9 cellular contexts compared by ENCODE assay signal in genomic region chr20:52974155-52974554, GRCh38. TPM values are rescaled to one million over a fixed set of nuclear protein-coding genes. Genes with fewer than 3 reads are reported as not detected.
DNase-seq lines count a peak whose midpoint lies in the region; ATAC-seq and TF ChIP-seq lines count a peak whose summit lies in the region.
"Had no signal": no experiment of that assay in that cellular context is flagged by ENCODE, and none has a peak within 500 bp of the region (broad histone marks: within the 10 kb centered on the region; RNA-seq: fewer than 3 reads in every experiment).

No MANE protein-coding gene starts in this region.

- no peak for TF ChIP-seq CTCF in Caco-2 (IDR thresholded peaks at IDR 0.05; ENCODE audit: insufficient read depth in 1 of 2, low read depth in 1 of 2, low read length in 1 of 2, severe bottlenecking in 1 of 2, unreplicated experiment in 1 of 2)

- peaks cover 42 to 85% of the 10 kb centered on the region in 2 donors for H3K27me3 Mint-ChIP-seq in CD8-positive, alpha-beta memory T cell
- H3K27me3 Mint-ChIP-seq in T-cell (peaks cover 9 to 24% of the 10 kb centered on the region in 2 donors), Caco-2 (ENCODE audit: insufficient read depth, unreplicated experiment) (peaks cover 45% of the 10 kb centered on the region)

- CTCF ChIA-PET in CD8-positive, alpha-beta memory T cell (lab: Charles Lee): no interaction called here
- CTCF ChIA-PET in T-cell (lab: Charles Lee): no interaction called here
- CTCF ChIA-PET in Caco-2 (lab: Charles Lee): no interaction called here

- peaks cover 0 to 3% (median 0%) of the 10 kb centered on the region in 3 donors for H3K36me3 Mint-ChIP-seq in CD8-positive, alpha-beta memory T cell
- no peaks in the 10 kb centered on the region for H3K36me3 Mint-ChIP-seq in T-cell
- no peaks in the 10 kb centered on the region for H3K36me3 Mint-ChIP-seq in Caco-2 (ENCODE audit: insufficient read depth, unreplicated experiment)

- H3K9me3 Mint-ChIP-seq in CD8-positive, alpha-beta memory T cell: peaks cover 0 to 2% (median 0%) of the 10 kb centered on the region in 5 donors
- H3K9me3 Mint-ChIP-seq in T-cell (no peaks in the 10 kb centered on the region), Caco-2 (ENCODE audit: unreplicated experiment) (no peaks in the 10 kb centered on the region)

- no TSS peak for BruUV-seq in Caco-2 (replicated peaks; lab: Mats Ljungman, UMichigan)

- POLR2A ChIA-PET in CD8-positive, alpha-beta memory T cell (lab: Charles Lee): no interaction called here
- POLR2A ChIA-PET in T-cell (lab: Charles Lee): interaction anchor here (0.6 to 3.4 kb wide), 8 partner anchors 21 to 975 kb away, joined by 3 to 32 read pairs (median 6); no protein-coding TSS in a partner anchor
- POLR2A ChIA-PET in Caco-2 (lab: Charles Lee): no interaction called here

- no peak overlapping the region for H3K27ac ChIP-seq in CD8-positive, alpha-beta memory T cell (ENCODE audit: low read depth, low read length)
- H3K27ac ChIP-seq in effector memory CD4-positive, alpha-beta T cell (ENCODE audit: insufficient read depth, low read length, poor library complexity, severe bottlenecking): peak overlapping the region; percentile 87

- peak overlapping the region in 3 of 8 donors; percentile 40 to 99 (median 58) for H3K27ac Mint-ChIP-seq in CD8-positive, alpha-beta memory T cell
- H3K27ac Mint-ChIP-seq in T-cell (peak overlapping the region; percentile 92 to 96), Caco-2 (ENCODE audit: unreplicated experiment) (no peak overlapping the region)

- H3K9me3 ChIP-seq in CD8-positive, alpha-beta memory T cell (ENCODE audit: low read length): no peaks in the 10 kb centered on the region
- H3K9me3 ChIP-seq in effector memory CD4-positive, alpha-beta T cell (ENCODE audit: control insufficient read depth, low read length): no peaks in the 10 kb centered on the region
- H3K9me3 ChIP-seq in Caco-2: no peaks in the 10 kb centered on the region

- peak overlapping the region in 5 of 7 donors; percentile 3 to 94 (median 18) for H3K4me3 Mint-ChIP-seq in CD8-positive, alpha-beta memory T cell
- H3K4me3 Mint-ChIP-seq in T-cell (peak overlapping the region; percentile 89 to 99 (median 92)), Caco-2 (ENCODE audit: unreplicated experiment) (no peak overlapping the region)

- H3K4me3 ChIP-seq in CD8-positive, alpha-beta memory T cell (ENCODE audit: low read length): peak overlapping the region; percentile 70
- H3K4me3 ChIP-seq in effector memory CD4-positive, alpha-beta T cell (ENCODE audit: insufficient read depth, low read depth, low read length, poor library complexity, severe bottlenecking): peak overlapping the region; percentile 69
- H3K4me3 ChIP-seq in skeletal muscle cell (ENCODE audit: low read depth, low read length) (peak overlapping the region; percentile 57), Caco-2 (ENCODE audit: low read depth, low read length) (no peak overlapping the region)

- no peak for DNase-seq in CD8-positive, alpha-beta memory T cell
- DNase-seq in T-cell: peak in 19 of 34 experiments; percentile 10 to 47 (median 23)
- peak in 2 of 3 donors; percentile 7 to 27 for DNase-seq in effector memory CD4-positive, alpha-beta T cell
- DNase-seq in skeletal muscle cell (ENCODE audit: low read depth): no peak
- no peak for DNase-seq in Caco-2
- no peak for DNase-seq in OCI-M1 (lab: John Stamatoyannopoulos, UW)
- DNase-seq in SHP77 treated with DMSO at 0.1 percent for 48 hours (lab: John Stamatoyannopoulos, UW): no peak

- peak in 1 of 4 experiments; percentile 69 for ATAC-seq in T-cell (replicated peaks in 1 of 4)
- no peak for ATAC-seq in GM21390 (IDR thresholded peaks at IDR 0.05; ENCODE audit: unreplicated experiment)

- H3K4me1 ChIP-seq in CD8-positive, alpha-beta memory T cell (ENCODE audit: insufficient read depth, low read length): peaks cover 6% of the 10 kb centered on the region
- H3K4me1 ChIP-seq in effector memory CD4-positive, alpha-beta T cell (ENCODE audit: control insufficient read depth, insufficient read depth, low read length, poor library complexity, severe bottlenecking): peaks cover 6% of the 10 kb centered on the region
- H3K4me1 ChIP-seq in Caco-2: peaks cover 5% of the 10 kb centered on the region; the same call in 1 of the 2 replicates

- no peaks in the 10 kb centered on the region for H3K27me3 ChIP-seq in CD8-positive, alpha-beta memory T cell (ENCODE audit: insufficient read depth, low read length, poor library complexity, severe bottlenecking)
- H3K27me3 ChIP-seq in effector memory CD4-positive, alpha-beta T cell (replicated peaks; ENCODE audit: control insufficient read depth, insufficient read depth, low read length, poor library complexity, severe bottlenecking): no peaks in the 10 kb centered on the region
- H3K27me3 ChIP-seq in Caco-2 (replicated peaks; ENCODE audit: control insufficient read depth, insufficient read depth, low read length): 0 out of 2 replicates have a peak, but pooled peaks cover 1% of the 10 kb centered on the region

- intact Hi-C loops in Caco-2 (cut with micrococcal nuclease; ENCODE audit: unreplicated experiment): loop anchor here (10.0 kb wide), 1 partner anchor 659 kb away; no protein-coding TSS in a partner anchor

- H3K36me3 ChIP-seq in CD8-positive, alpha-beta memory T cell (ENCODE audit: insufficient read depth, low read length): no peaks in the 10 kb centered on the region
- H3K36me3 ChIP-seq in effector memory CD4-positive, alpha-beta T cell (ENCODE audit: control insufficient read depth, insufficient read depth, low read length): no peaks in the 10 kb centered on the region
- H3K36me3 ChIP-seq in Caco-2 (ENCODE audit: control insufficient read depth, insufficient read depth, low read length): no peaks in the 10 kb centered on the region

- peaks cover 8 to 44% (median 29%) of the 10 kb centered on the region in 3 donors for H3K4me1 Mint-ChIP-seq in CD8-positive, alpha-beta memory T cell
- peaks cover 20 to 55% (median 52%) of the 10 kb centered on the region in 3 donors for H3K4me1 Mint-ChIP-seq in T-cell
- peaks cover 12% of the 10 kb centered on the region for H3K4me1 Mint-ChIP-seq in Caco-2 (ENCODE audit: low read depth, unreplicated experiment)

RNA-seq across cellular contexts. Expression of gene TSHZ2, which starts 2.0 kb away (rescaled TPM):
- 1 to 10 TPM; 1.5 to 1.6 TPM for total RNA-seq in CD8-positive, alpha-beta memory T cell
- polyA plus RNA-seq in CD8-positive, alpha-beta memory T cell: 0.10 TPM
- total RNA-seq in T-cell (10 to 100 TPM; 20.2 to 42.9 (median 25.8) TPM), Caco-2 (2022) (0.07 TPM in 2 replicates)
- total RNA-seq: pulmonary artery endothelial cell had no signal

Comparison
In these comparisons a context has a peak if more than half of its experiments do, and no peak if none do; other contexts are left out.
1. DNase-seq: peak in T-cell (19 of 34) and effector memory CD4-positive, alpha-beta T cell (2 of 3); none in CD8-positive, alpha-beta memory T cell (0 of 5), skeletal muscle cell (single experiment), Caco-2 (0 of 2), OCI-M1 (single experiment) and SHP77 treated with DMSO at 0.1 percent for 48 hours (single experiment).
2. RNA of gene TSHZ2, which starts 2.0 kb away (total RNA-seq): 20.2 to 42.9 TPM in T-cell; 1.5 to 1.6 TPM in CD8-positive, alpha-beta memory T cell and 0.07 TPM in Caco-2; every median in the first group is over 4 times any median in the second.
3. POLR2A ChIA-PET loops: an anchor here in T-cell (0.6 to 3.4 kb wide); none called in CD8-positive, alpha-beta memory T cell and Caco-2.